In genomic region chr3:165185707-165186327, GRCh38 we compare ENCODE assay signal across 8 cellular contexts. TPM values are rescaled to one million over a fixed set of nuclear protein-coding genes. Genes with fewer than 3 reads are reported as not detected.
DNase-seq lines count a peak whose midpoint lies in the region; ATAC-seq and TF ChIP-seq lines count a peak whose summit lies in the region.

No MANE protein-coding gene starts in this region.

- no peaks in the 10 kb centered on the region for H3K36me3 Mint-ChIP-seq in stimulated activated effector memory CD8-positive, alpha-beta T cell treated with anti-CD3 and anti-CD28 coated beads, Interleukin-12 subunit alpha, Interleukin-12 subunit beta, amount 100 ng/mL, for 72 hours

- no peak overlapping the region for H3K27ac Mint-ChIP-seq in stimulated activated effector memory CD8-positive, alpha-beta T cell treated with anti-CD3 and anti-CD28 coated beads, Interleukin-12 subunit alpha, Interleukin-12 subunit beta, amount 100 ng/mL, for 72 hours

- no peaks in the 10 kb centered on the region for H3K4me1 Mint-ChIP-seq in stimulated activated effector memory CD8-positive, alpha-beta T cell treated with anti-CD3 and anti-CD28 coated beads, Interleukin-12 subunit alpha, Interleukin-12 subunit beta, amount 100 ng/mL, for 72 hours

- ATAC-seq in Right ventricle myocardium superior (ENCODE audit: poor library complexity) (peak; percentile 79), Right ventricle myocardium inferior (no peak), GM21723 (IDR thresholded peaks at IDR 0.05; ENCODE audit: unreplicated experiment) (peak; percentile 96)
- ATAC-seq in stimulated activated effector memory CD8-positive, alpha-beta T cell treated with anti-CD3 and anti-CD28 coated beads, Interleukin-12 subunit alpha, Interleukin-12 subunit beta, amount 100 ng/mL, for 72 hours, result peak; percentile 57

- no peak overlapping the region for H3K4me3 ChIP-seq in astrocyte of the cerebellum (ENCODE audit: low read depth, low read length)

- no peak overlapping the region for H3K4me3 Mint-ChIP-seq in stimulated activated effector memory CD8-positive, alpha-beta T cell treated with anti-CD3 and anti-CD28 coated beads, Interleukin-12 subunit alpha, Interleukin-12 subunit beta, amount 100 ng/mL, for 72 hours

- DNase-seq in Right ventricle myocardium superior (no peak), Right ventricle myocardium inferior (ENCODE audit: missing footprints) (no peak), HT-29 (ENCODE audit: low spot score) (peak; percentile 85), NCI-H82 (lab: John Stamatoyannopoulos, UW) (peak; percentile 90), astrocyte of the cerebellum (ENCODE audit: low read depth) (peak; percentile 48), iris pigment epithelial cell (ENCODE audit: low read depth) (peak; percentile 48)
- DNase-seq in stimulated activated effector memory CD8-positive, alpha-beta T cell treated with anti-CD3 and anti-CD28 coated beads, Interleukin-12 subunit alpha, Interleukin-12 subunit beta, amount 100 ng/mL, for 72 hours (ENCODE audit: low spot score in 2 of 2), result no peak

- in situ Hi-C loops in astrocyte of the cerebellum (cut with HindIII; ENCODE audit: low sequenced_read_pairs), result no loop called here

- no peaks in the 10 kb centered on the region for H3K9me3 Mint-ChIP-seq in stimulated activated effector memory CD8-positive, alpha-beta T cell treated with anti-CD3 and anti-CD28 coated beads, Interleukin-12 subunit alpha, Interleukin-12 subunit beta, amount 100 ng/mL, for 72 hours

- intact Hi-C loops in Right ventricle myocardium superior (cut with DNase I) (no loop called here), Right ventricle myocardium inferior (cut with DNase I) (no loop called here)

- peak; percentile 80 for TF ChIP-seq CTCF in astrocyte of the cerebellum (IDR thresholded peaks at IDR 0.05; ENCODE audit: low read depth, low read length, missing control alignments)

RNA-seq across cellular contexts. Expression of gene SLITRK3, which starts 10.4 kb away (rescaled TPM):
- total RNA-seq in Right ventricle myocardium superior, result not detected
- total RNA-seq in Right ventricle myocardium inferior, result not detected
- not detected in 2 replicates for total RNA-seq in HT-29 (2014; rRNA removed; shearing (Covaris generic))

Comparison
In these comparisons a context has a peak if more than half of its experiments do, and no peak if none do; other contexts are left out.
1. DNase-seq: peak in HT-29 (single experiment), NCI-H82 (single experiment), astrocyte of the cerebellum (single experiment) and iris pigment epithelial cell (single experiment); none in Right ventricle myocardium superior (single experiment), Right ventricle myocardium inferior (single experiment) and stimulated activated effector memory CD8-positive, alpha-beta T cell treated with anti-CD3 and anti-CD28 coated beads, Interleukin-12 subunit alpha, Interleukin-12 subunit beta, amount 100 ng/mL, for 72 hours (0 of 2).